Comparison of ENCODE assay signal across 1 cellular context in genomic region chr9:1995084-1995483, GRCh38.
A peak's percentile ranks its signal among the peaks of the same experiment; 100 is the strongest.
TF ChIP-seq lines count a peak whose summit lies in the region.

No MANE protein-coding gene starts in this region.

TF ChIP-seq in GM23338, 12 proteins besides CTCF, POLR2A, EP300 and RAD21 (continued from another document):
- TF ChIP-seq ZNF462 (CRISPR knock-in tag; IDR thresholded peaks at IDR 0.05): peak; percentile 95
TF ChIP-seq in GM23338: peak in this region for 2.
